ENCODE assay signal across 8 cellular contexts in the genomic region with DNA sequence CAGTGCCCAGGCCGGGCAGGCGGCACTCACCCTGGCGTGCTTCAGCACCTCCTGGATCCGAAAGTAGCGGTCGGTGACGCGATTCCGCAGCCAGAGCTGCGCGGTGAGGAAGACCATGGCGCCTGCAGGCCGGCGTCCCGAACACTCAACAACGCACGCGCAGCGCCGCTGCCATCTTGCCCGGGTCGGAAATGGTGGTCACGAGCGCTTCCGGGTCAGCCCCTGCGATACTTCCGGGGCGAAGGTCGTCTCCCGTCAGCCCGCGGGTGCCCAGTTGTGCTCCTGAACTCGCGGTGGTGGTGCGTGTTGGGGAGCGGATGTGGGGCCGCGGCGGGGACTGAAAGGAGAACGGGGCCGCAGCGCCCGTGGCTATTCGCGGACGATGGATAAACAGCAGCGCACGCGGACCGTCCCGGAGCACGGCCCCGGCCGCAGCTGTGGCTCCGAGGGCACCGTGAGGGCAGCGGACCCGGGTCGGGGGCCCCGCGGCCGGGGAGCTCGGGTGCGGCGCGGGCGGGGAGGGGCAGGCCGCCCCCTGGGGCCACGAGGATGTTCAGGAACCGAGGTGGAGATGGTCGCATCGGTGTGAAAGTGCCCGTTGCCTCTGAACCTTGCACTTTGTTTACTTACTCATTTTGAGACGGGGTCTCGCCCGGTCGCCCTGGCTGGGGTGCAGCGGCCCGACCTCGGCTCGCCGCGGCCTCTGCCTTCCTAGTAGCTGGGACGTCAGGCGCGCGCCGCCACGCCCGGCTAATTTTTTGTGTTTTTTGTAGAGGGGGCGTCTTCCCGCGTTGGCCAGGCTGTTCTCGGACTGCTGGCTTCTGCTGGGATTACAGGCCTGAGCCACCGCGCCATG.
DNase-seq lines count a peak whose midpoint lies in the region; ATAC-seq and TF ChIP-seq lines count a peak whose summit lies in the region.

A gene (minus strand): TSS at position 193 of the 856 bp plus-strand sequence. CDS start 76 bp downstream, at position 117.

- TF ChIP-seq CTCF in AG09319 (IDR thresholded peaks at IDR 0.05; ENCODE audit: low read depth, low read length) = no peak

- peak; percentile 88 for ATAC-seq in GM19025 (IDR thresholded peaks at IDR 0.05; ENCODE audit: low read depth, unreplicated experiment)
- peak; percentile 92 for ATAC-seq in HG03280 (IDR thresholded peaks at IDR 0.05; ENCODE audit: unreplicated experiment)

- peak; percentile 58 for DNase-seq in AG09319 (ENCODE audit: extremely low read depth, low read depth)
- DNase-seq in NCI-H345 treated with DMSO at 0.1 percent for 48 hours (lab: John Stamatoyannopoulos, UW; ENCODE audit: unreplicated experiment) = peak; percentile 77
- DNase-seq in activated CD4-positive, CD25-positive, alpha-beta regulatory T cell (lab: John Stamatoyannopoulos, UW) = peak; percentile 91 to 94 (median 92)
- peak in 59 of 61 donors; percentile 52 to 96 (median 89) for DNase-seq in caudate nucleus (lab: John Stamatoyannopoulos, UW)
- DNase-seq in iris pigment epithelial cell (ENCODE audit: low read depth) = peak; percentile 93
- peak; percentile 95 for DNase-seq in stimulated activated CD4-positive, alpha-beta T cell treated with anti-CD3 and anti-CD28 coated beads, Interleukin-12 subunit alpha, Interleukin-12 subunit beta, amount 100 ng/mL, for 4 hours

- peak within 1 kb of the TSS; percentile 59 for H3K27ac ChIP-seq in caudate nucleus (ENCODE audit: low read depth, low read length)

Comparison
In these comparisons a context has a peak if more than half of its experiments do, and no peak if none do; other contexts are left out.
1. Peak in every context shown above with its lines: DNase-seq, ATAC-seq and H3K27ac ChIP-seq.